ENCODE assay signal across 29 cellular contexts in the genomic region with DNA sequence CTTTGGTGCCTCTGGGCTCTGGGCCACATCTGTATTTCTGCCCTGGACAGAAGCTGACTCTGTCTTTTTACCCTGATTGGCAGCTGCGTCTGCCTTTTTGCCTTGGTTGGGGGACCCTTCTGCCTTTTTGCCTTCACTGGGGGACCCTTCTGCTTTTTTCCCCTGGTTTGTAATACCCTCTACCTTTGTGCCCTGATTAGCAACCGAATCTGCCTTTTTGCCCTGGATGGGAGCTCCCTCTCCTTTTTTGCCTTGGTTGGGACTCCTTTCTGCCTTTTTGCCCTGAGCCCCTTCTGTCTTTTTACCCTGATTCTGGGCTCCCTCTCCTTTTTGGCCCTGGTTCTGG. TPM values are rescaled to one million over a fixed set of nuclear protein-coding genes. Genes with fewer than 3 reads are reported as not detected.
"Had no signal": no experiment of that assay in that cellular context is flagged by ENCODE, and none has a peak within 500 bp of the region (broad histone marks: within the 10 kb centered on the region; RNA-seq: fewer than 3 reads in every experiment).

No MANE protein-coding gene starts in this region.

- H3K27ac Mint-ChIP-seq: activated CD4-positive, alpha-beta T cell treated with anti-CD3 and anti-CD28 coated beads for 36 hours; activated naive CD4-positive, alpha-beta T cell treated with anti-CD3 and anti-CD28 coated beads, Interleukin-2, amount 50 U/mL, for 24 hours; activated T-cell treated with anti-CD3 and anti-CD28 coated beads, Interleukin-2, amount 50 U/mL, for 72 hours; T-helper 2 cell treated with Interferon-gamma antibody and Interleukin-4, amounts not matched to agents 5 μg/mL and 100 μg/mL, for 36 hours had no signal

- ATAC-seq: activated CD4-positive, alpha-beta T cell treated with anti-CD3 and anti-CD28 coated beads for 36 hours; activated T-cell treated with anti-CD3 and anti-CD28 coated beads, Interleukin-2, amount 50 U/mL, for 72 hours; gastroesophageal sphincter; left colon; naive thymus-derived CD4-positive, alpha-beta T cell; sciatic nerve; stimulated activated naive B cell treated with anti-CD40 and anti-IgM and Interleukin-4, amounts not matched to agents 10 μg/mL and 1 μg/mL and 100 μg/mL, for 72 hours; upper lobe of right lung had no signal

- H3K9me3 Mint-ChIP-seq: activated naive CD4-positive, alpha-beta T cell treated with anti-CD3 and anti-CD28 coated beads, Interleukin-2, amount 50 U/mL, for 24 hours; T-helper 2 cell treated with Interferon-gamma antibody and Interleukin-4, amounts not matched to agents 5 μg/mL and 100 μg/mL, for 36 hours had no signal

- H3K27me3 Mint-ChIP-seq: activated CD4-positive, alpha-beta T cell treated with anti-CD3 and anti-CD28 coated beads for 36 hours; activated naive CD4-positive, alpha-beta T cell treated with anti-CD3 and anti-CD28 coated beads, Interleukin-2, amount 50 U/mL, for 24 hours; naive thymus-derived CD4-positive, alpha-beta T cell; stimulated activated naive B cell treated with anti-CD40 and anti-IgM and Interleukin-4, amounts not matched to agents 10 μg/mL and 1 μg/mL and 100 μg/mL, for 72 hours had no signal

- H3K4me3 Mint-ChIP-seq: activated CD4-positive, alpha-beta T cell treated with anti-CD3 and anti-CD28 coated beads for 36 hours; activated naive CD4-positive, alpha-beta T cell treated with anti-CD3 and anti-CD28 coated beads, Interleukin-2, amount 50 U/mL, for 24 hours; activated T-cell treated with anti-CD3 and anti-CD28 coated beads, Interleukin-2, amount 50 U/mL, for 72 hours; naive thymus-derived CD4-positive, alpha-beta T cell; stimulated activated naive B cell treated with anti-CD40 and anti-IgM and Interleukin-4, amounts not matched to agents 10 μg/mL and 1 μg/mL and 100 μg/mL, for 72 hours; T-helper 2 cell treated with Interferon-gamma antibody and Interleukin-4, amounts not matched to agents 5 μg/mL and 100 μg/mL, for 36 hours had no signal

- H3K27me3 ChIP-seq: dorsolateral prefrontal cortex, gastroesophageal sphincter, hepatocyte, stomach, thyroid gland, upper lobe of right lung had no signal

- H3K9me3 ChIP-seq: thyroid gland, upper lobe of right lung had no signal

- FAIRE-seq: keratinocyte, small intestine had no signal

- H3K4me3 ChIP-seq: coronary artery, dorsolateral prefrontal cortex, gastroesophageal sphincter, hepatocyte, stomach, thyroid gland, upper lobe of right lung had no signal

- DNase-seq: activated CD4-positive, alpha-beta T cell treated with anti-CD3 and anti-CD28 coated beads for 36 hours; activated CD4-positive, alpha-beta T cell treated with anti-CD3 and anti-CD28 coated beads, Interleukin-2, amount 50 U/mL, for 4 hours; activated CD4-positive, CD25-positive, alpha-beta regulatory T cell; activated T-cell treated with anti-CD3 and anti-CD28 coated beads for 4 hours; activated T-cell treated with anti-CD3 and anti-CD28 coated beads, Interleukin-2, amount 50 U/mL, for 72 hours; anterior cingulate cortex; cerebellar nuclear complex; effector memory CD4-positive, alpha-beta T cell; erythroblast; left colon; mammary epithelial cell; midbrain; naive thymus-derived CD4-positive, alpha-beta T cell; small intestine; stimulated activated naive B cell treated with anti-CD40 and anti-IgM and Interleukin-4, amounts not matched to agents 10 μg/mL and 1 μg/mL and 100 μg/mL, for 72 hours; stomach; T-helper 1 cell; thyroid gland; upper lobe of right lung had no signal

- H3K4me2 ChIP-seq: hepatocyte had no signal

- H3K27ac ChIP-seq: coronary artery, dorsolateral prefrontal cortex, upper lobe of right lung had no signal

- H2AFZ ChIP-seq: hepatocyte had no signal

RNA-seq across cellular contexts. Expression of gene BANF2, which starts 41.1 kb away (rescaled TPM):
- total RNA-seq: activated CD4-positive, alpha-beta T cell treated with anti-CD3 and anti-CD28 coated beads for 36 hours; activated T-cell treated with anti-CD3 and anti-CD28 coated beads, Interleukin-2, amount 50 U/mL, for 72 hours; dorsolateral prefrontal cortex; gastroesophageal sphincter; hepatocyte; left colon; liver; mammary epithelial cell; naive thymus-derived CD4-positive, alpha-beta T cell; omental fat pad; sciatic nerve; stomach; upper lobe of right lung had no signal
- polyA plus RNA-seq: hepatocyte; keratinocyte; liver; mammary epithelial cell; naive thymus-derived CD4-positive, alpha-beta T cell; small intestine; stomach had no signal
